In genomic region chr14:50831704-50832130, GRCh38 we compare ENCODE assay signal across 8 cellular contexts. TPM values are rescaled to one million over a fixed set of nuclear protein-coding genes. Genes with fewer than 3 reads are reported as not detected.
DNase-seq lines count a peak whose midpoint lies in the region; ATAC-seq, FAIRE-seq and TF ChIP-seq lines count a peak whose summit lies in the region.

No MANE protein-coding gene starts in this region.

- H2BK15ac ChIP-seq in mesendoderm (replicated peaks; ENCODE audit: low read depth): no peak overlapping the region

- intact Hi-C loops in aorta (cut with DNase I): no loop called here

- H3K27me3 ChIP-seq in KMS-11 (ENCODE audit: insufficient read depth, low read depth) (no peaks in the 10 kb centered on the region), bronchial epithelial cell (ENCODE audit: control insufficient read depth, insufficient read depth, low read length) (no peaks in the 10 kb centered on the region), mesendoderm (ENCODE audit: insufficient read depth, low read length, poor library complexity) (peaks cover 6% of the 10 kb centered on the region), aorta (ENCODE audit: control insufficient read depth in 1 of 2, insufficient read depth in 2 of 2, low read length in 1 of 2) (no peaks in the 10 kb centered on the region)

- no peak overlapping the region for H4K5ac ChIP-seq in mesendoderm (ENCODE audit: low read length)

- DNase-seq in Ammon's horn (ENCODE audit: low spot score): peak; percentile 38
- DNase-seq in bronchial epithelial cell (ENCODE audit: low read depth): no peak
- DNase-seq in mesendoderm: peak; percentile 42
- DNase-seq in aorta: no peak
- no peak for DNase-seq in COLO829 (ENCODE audit: low spot score)

- H3K4ac ChIP-seq in mesendoderm (ENCODE audit: low read depth, low read length): no peak overlapping the region

- no CpG with 5 or more reads among the region's 11 CpGs for WGBS in mesendoderm (ENCODE audit: extremely low coverage, insufficient coverage, low lambda C conversion rate)
- 4 to 6% methylated on average over 11 of the region's 11 CpGs for WGBS in aorta, 2 donors

- no peaks in the 10 kb centered on the region for H3K79me1 ChIP-seq in mesendoderm (ENCODE audit: low read length)

- H2BK120ac ChIP-seq in mesendoderm (ENCODE audit: low read depth, low read length): no peak overlapping the region

- no peaks in the 10 kb centered on the region for H3K36me3 ChIP-seq in KMS-11 (ENCODE audit: insufficient read depth)
- peaks cover under 1% of the 10 kb centered on the region for H3K36me3 ChIP-seq in bronchial epithelial cell (ENCODE audit: control insufficient read depth, insufficient read depth, low read length)
- H3K36me3 ChIP-seq in mesendoderm (ENCODE audit: control insufficient read depth, insufficient read depth, low read length): no peaks in the 10 kb centered on the region
- H3K36me3 ChIP-seq in aorta (ENCODE audit: control insufficient read depth in 1 of 2, insufficient read depth in 2 of 2, low read length in 1 of 2): peaks cover 0 to 1% of the 10 kb centered on the region in 2 donors

- no peak for FAIRE-seq in bronchial epithelial cell (lab: Jason Lieb, UNC)

- H3K4me2 ChIP-seq in KMS-11 (peak overlapping the region; percentile 68), mesendoderm (ENCODE audit: low read length) (peak overlapping the region; percentile 99)

- H3K23ac ChIP-seq in mesendoderm (ENCODE audit: low read length): no peak overlapping the region

- peak overlapping the region; percentile 86 for H2AFZ ChIP-seq in KMS-11 (ENCODE audit: low read depth)

- TF ChIP-seq CTCF in KMS-11 (conservative IDR thresholded peaks at IDR 0.05; ENCODE audit: low read depth, low read length) (no peak), bronchial epithelial cell (IDR thresholded peaks at IDR 0.05; ENCODE audit: insufficient read depth, low read length, severe bottlenecking) (no peak)

- H4K8ac ChIP-seq in mesendoderm (ENCODE audit: low read depth, low read length): no peak overlapping the region

- H3K27ac ChIP-seq in KMS-11 (no peak overlapping the region), mesendoderm (ENCODE audit: low read depth, low read length) (no peak overlapping the region), aorta (ENCODE audit: low read depth in 1 of 2, low read length in 2 of 2) (peak overlapping the region in 1 of 2 donors; percentile 58)

- H3K4me3 ChIP-seq in KMS-11 (IDR thresholded peaks at IDR 0.05; ENCODE audit: insufficient read depth, low read depth, low read length) (no peak overlapping the region), bronchial epithelial cell (ENCODE audit: low read depth, low read length) (peak overlapping the region; percentile 73), mesendoderm (ENCODE audit: low read length) (peak overlapping the region; percentile 60), aorta (ENCODE audit: low read length in 2 of 2) (peak overlapping the region; percentile 76 to 98)

- no peaks in the 10 kb centered on the region for H4K20me1 ChIP-seq in KMS-11 (ENCODE audit: insufficient read depth)

- H3K4me1 ChIP-seq in KMS-11 (ENCODE audit: low read depth, poor library complexity, severe bottlenecking) (peaks cover 9% of the 10 kb centered on the region), mesendoderm (ENCODE audit: control insufficient read depth, low read depth, low read length) (peaks cover 4% of the 10 kb centered on the region), aorta (ENCODE audit: control insufficient read depth in 1 of 2, insufficient read depth in 2 of 2, low read length in 2 of 2) (no peaks in the 10 kb centered on the region)

- no peak overlapping the region for H3K18ac ChIP-seq in mesendoderm (ENCODE audit: low read length)

- no peak overlapping the region for H2AK5ac ChIP-seq in mesendoderm (ENCODE audit: low read length)

- peak overlapping the region; percentile 84 for H3K56ac ChIP-seq in mesendoderm (ENCODE audit: low read length)

- H3K9ac ChIP-seq in KMS-11 (peak overlapping the region; percentile 32; the same call in 1 of the 2 replicates), mesendoderm (ENCODE audit: low read length) (peak overlapping the region; percentile 68)

- H3K79me2 ChIP-seq in KMS-11 (ENCODE audit: insufficient read depth, low read depth) (no peaks in the 10 kb centered on the region; the same call in 1 of the 2 replicates), mesendoderm (ENCODE audit: control insufficient read depth, insufficient read depth, low read length) (no peaks in the 10 kb centered on the region)

- H2BK5ac ChIP-seq in mesendoderm (ENCODE audit: low read length): no peak overlapping the region

- H3K9me3 ChIP-seq in aorta (ENCODE audit: control insufficient read depth, low read length): no peaks in the 10 kb centered on the region

- ATAC-seq in aorta (ENCODE audit: low FRiP score): peak; percentile 24
- ATAC-seq in GM18858 (IDR thresholded peaks at IDR 0.05; ENCODE audit: unreplicated experiment): no peak
- ATAC-seq in GM21423 (IDR thresholded peaks at IDR 0.05; ENCODE audit: unreplicated experiment): no peak

RNA-seq across cellular contexts. Expression of gene NIN, which starts 0.8 kb away (rescaled TPM):
- total RNA-seq in bronchial epithelial cell (16.8 and 26.8 TPM in 2 replicates), aorta (10 to 100 TPM; 54.3 to 57.7 TPM)
- 11.5 TPM for polyA plus RNA-seq in mesendoderm (2013, experiment 1 of 2)
- 12.2 TPM for polyA plus RNA-seq in mesendoderm (2013, experiment 2 of 2)
- 1 to 10 TPM; 7.7 to 8.1 TPM for polyA plus RNA-seq in aorta

RNA-seq across cellular contexts. Expression of gene ABHD12B, which starts 40.1 kb away (rescaled TPM):
- total RNA-seq in bronchial epithelial cell: not detected in 2 replicates
- polyA plus RNA-seq in mesendoderm (2013, experiment 1 of 2): 16.4 TPM
- polyA plus RNA-seq in mesendoderm (2013, experiment 2 of 2): 14.7 TPM
- total RNA-seq in aorta: not detected
- under 1 TPM in 1 of 2 donors, not detected in 1; 0.13 TPM for polyA plus RNA-seq in aorta

Comparison
In these comparisons a context has a peak if more than half of its experiments do, and no peak if none do; other contexts are left out.
1. DNase-seq: peak in Ammon's horn (single experiment) and mesendoderm (single experiment); none in bronchial epithelial cell (single experiment), aorta (0 of 2) and COLO829 (single experiment).